In genomic region chr2:58521803-58522602, GRCh38 we compare ENCODE assay signal across 15 cellular contexts.
DNase-seq lines count a peak whose midpoint lies in the region; ATAC-seq, FAIRE-seq and TF ChIP-seq lines count a peak whose summit lies in the region.
"Had no signal": no experiment of that assay in that cellular context is flagged by ENCODE, and none has a peak within 500 bp of the region (broad histone marks: within the 10 kb centered on the region; RNA-seq: fewer than 3 reads in every experiment).

No MANE protein-coding gene starts in this region.

- DNase-seq in mammary epithelial cell (peak; percentile 21), breast epithelium (ENCODE audit: low spot score in 2 of 2) (no peak), NCI-H2227 treated with DMSO at 0.1 percent for 48 hours (lab: John Stamatoyannopoulos, UW) (peak; percentile 47), astrocyte of the spinal cord (ENCODE audit: low read depth, low spot score) (peak; percentile 14), urothelium cell line (ENCODE audit: low spot score) (peak; percentile 15), MV-4-11 (lab: John Stamatoyannopoulos, UW) (no peak), upper lobe of left lung (no peak), HTR-8/SVneo (ENCODE audit: insufficient read length, low spot score) (no peak)
- DNase-seq: activated CD4-positive, alpha-beta memory T cell treated with anti-CD3 and anti-CD28 coated beads for 36 hours; activated naive CD4-positive, alpha-beta T cell treated with anti-CD3 and anti-CD28 coated beads, Interleukin-2, amount 50 U/mL, for 16 hours; DMS53; left colon; MG63; upper lobe of right lung had no signal

- FAIRE-seq in urothelium cell line (lab: Jason Lieb, UNC): no peak
- FAIRE-seq in HTR-8/SVneo (lab: Jason Lieb, UNC): no peak

- H3K27ac ChIP-seq in mammary epithelial cell (ENCODE audit: insufficient read depth, low read depth, low read length) (no peak overlapping the region), breast epithelium (peak overlapping the region in 1 of 2 donors; percentile 8), upper lobe of left lung (no peak overlapping the region)
- H3K27ac ChIP-seq: upper lobe of right lung had no signal

- in situ Hi-C loops in mammary epithelial cell (cut with MboI; ENCODE audit: low sequenced_read_pairs in 2 of 2): no loop called here
- in situ Hi-C loops in astrocyte of the spinal cord (cut with HindIII; ENCODE audit: low sequenced_read_pairs): no loop called here

- H3K36me3 ChIP-seq in mammary epithelial cell (ENCODE audit: insufficient read depth, low read length) (no peaks in the 10 kb centered on the region), breast epithelium (no peaks in the 10 kb centered on the region), upper lobe of left lung (no peaks in the 10 kb centered on the region)
- H3K36me3 ChIP-seq: MG63, upper lobe of right lung had no signal

- H3K79me2 ChIP-seq in mammary epithelial cell (ENCODE audit: insufficient read depth, low read length): no peaks in the 10 kb centered on the region

- TF ChIP-seq CTCF in mammary epithelial cell (conservative IDR thresholded peaks at IDR 0.05 in 1 of 2, IDR thresholded peaks at IDR 0.05 in 1 of 2; ENCODE audit: extremely low read depth in 1 of 2, insufficient read depth in 1 of 2, low read depth in 1 of 2, low read length in 2 of 2) (no peak), breast epithelium (IDR thresholded peaks at IDR 0.05) (no peak), astrocyte of the spinal cord (IDR thresholded peaks at IDR 0.05; ENCODE audit: low read depth, low read length) (no peak), upper lobe of left lung (IDR thresholded peaks at IDR 0.05) (no peak)

- H3K27me3 ChIP-seq in mammary epithelial cell (ENCODE audit: insufficient read depth, low read length): no peaks in the 10 kb centered on the region
- no peaks in the 10 kb centered on the region for H3K27me3 ChIP-seq in breast epithelium
- H3K27me3 ChIP-seq in upper lobe of left lung: no peaks in the 10 kb centered on the region
- H3K27me3 ChIP-seq: MG63, upper lobe of right lung had no signal

- H3K9me3 ChIP-seq in mammary epithelial cell (replicated peaks; ENCODE audit: insufficient read depth, low read length) (no peaks in the 10 kb centered on the region), breast epithelium (no peaks in the 10 kb centered on the region), upper lobe of left lung (no peaks in the 10 kb centered on the region)
- H3K9me3 ChIP-seq: MG63, upper lobe of right lung had no signal

- dilution Hi-C loops in mammary epithelial cell (cut with HindIII; ENCODE audit: low sequenced_read_pairs): no loop called here

- CTCF ChIA-PET in mammary epithelial cell (lab: Charles Lee; ENCODE audit: low non-redundant PET): interaction anchor here (0.6 kb wide), 1 partner anchor 35 kb away, joined by 5 read pairs; no protein-coding TSS in a partner anchor

- BruUV-seq in mammary epithelial cell (replicated peaks; lab: Mats Ljungman, UMichigan): no TSS peak

- ATAC-seq in upper lobe of left lung (ENCODE audit: low FRiP score in 2 of 2): no peak
- ATAC-seq: left colon, Panc1, upper lobe of right lung had no signal

- H2AFZ ChIP-seq in mammary epithelial cell (ENCODE audit: low read depth, low read length): no peak overlapping the region

- H4K20me1 ChIP-seq in mammary epithelial cell (ENCODE audit: insufficient read depth, low read length): no peaks in the 10 kb centered on the region

- H3K4me1 ChIP-seq in mammary epithelial cell (ENCODE audit: insufficient read depth, low read length): no peaks in the 10 kb centered on the region
- no peaks in the 10 kb centered on the region for H3K4me1 ChIP-seq in breast epithelium
- no peaks in the 10 kb centered on the region for H3K4me1 ChIP-seq in upper lobe of left lung
- H3K4me1 ChIP-seq: upper lobe of right lung had no signal

- no peak for TF ChIP-seq EP300 in upper lobe of left lung (IDR thresholded peaks at IDR 0.05)

- no peak overlapping the region for H3K9ac ChIP-seq in mammary epithelial cell (ENCODE audit: insufficient read depth, low read length)

- H3K4me3 ChIP-seq in mammary epithelial cell (replicated peaks in 1 of 3; ENCODE audit: insufficient read depth in 1 of 3, low read depth in 2 of 3, low read length in 3 of 3): no peak overlapping the region
- H3K4me3 ChIP-seq in breast epithelium: peak overlapping the region in 1 of 3 donors; percentile 10
- H3K4me3 ChIP-seq in astrocyte of the spinal cord (ENCODE audit: low read depth, low read length): no peak overlapping the region
- H3K4me3 ChIP-seq in upper lobe of left lung: no peak overlapping the region
- H3K4me3 ChIP-seq: MG63, upper lobe of right lung had no signal

- under 1% methylated on average over 8 of the region's 8 CpGs for WGBS in mammary epithelial cell (ENCODE audit: low coverage, missing lambda C conversion rate)
- 64 to 70% methylated on average over 8 of the region's 8 CpGs for WGBS in upper lobe of left lung, 2 donors

- TF ChIP-seq POLR2A in breast epithelium (IDR thresholded peaks at IDR 0.05): no peak
- TF ChIP-seq POLR2A in upper lobe of left lung (IDR thresholded peaks at IDR 0.05): no peak

- H3K4me2 ChIP-seq in mammary epithelial cell (ENCODE audit: insufficient read depth, low read depth, low read length): no peak overlapping the region

- intact Hi-C loops in mammary epithelial cell (cut with micrococcal nuclease) (no loop called here), breast epithelium (cut with DNase I; ENCODE audit: low total_unique reads) (no loop called here)

Comparison
In these comparisons a context has a peak if more than half of its experiments do, and no peak if none do; other contexts are left out.
1. DNase-seq: peak in mammary epithelial cell (single experiment), NCI-H2227 treated with DMSO at 0.1 percent for 48 hours (single experiment), astrocyte of the spinal cord (single experiment) and urothelium cell line (single experiment); none in breast epithelium (0 of 2), MV-4-11 (single experiment), upper lobe of left lung (0 of 2) and HTR-8/SVneo (single experiment).